Comparison of ENCODE assay signal across 9 cellular contexts in genomic region chr2:24613154-24613814, GRCh38.
DNase-seq lines count a peak whose midpoint lies in the region; ATAC-seq and TF ChIP-seq lines count a peak whose summit lies in the region.
"Had no signal": no experiment of that assay in that cellular context is flagged by ENCODE, and none has a peak within 500 bp of the region (broad histone marks: within the 10 kb centered on the region; RNA-seq: fewer than 3 reads in every experiment).

No MANE protein-coding gene starts in this region.

- H3K4me3 ChIP-seq in fibroblast of lung (replicated peaks in 1 of 4; ENCODE audit: control extremely low read depth in 1 of 4, insufficient read depth in 1 of 4, low read depth in 3 of 4, low read length in 4 of 4): no peak overlapping the region

- DNase-seq in AG08396 (ENCODE audit: low spot score) (peak; percentile 54), GM04503 (ENCODE audit: low read depth) (peak; percentile 17), HS-27A (ENCODE audit: low read depth) (peak; percentile 14), SHP77 (lab: John Stamatoyannopoulos, UW) (peak; percentile 23 to 54), fibroblast of lung (ENCODE audit: low read depth in 2 of 2) (peak; percentile 25 to 65), LoVo (ENCODE audit: low spot score) (no peak)
- no peak for DNase-seq in stimulated activated naive B cell treated with anti-CD40 and anti-IgM and Interleukin-4, amounts not matched to agents 10 μg/mL and 1 μg/mL and 100 μg/mL, for 72 hours

- no peaks in the 10 kb centered on the region for H3K36me3 ChIP-seq in fibroblast of lung (ENCODE audit: control insufficient read depth, insufficient read depth, low read length)

- H3K4me1 Mint-ChIP-seq in stimulated activated naive B cell treated with anti-CD40 and anti-IgM and Interleukin-4, amounts not matched to agents 10 μg/mL and 1 μg/mL and 100 μg/mL, for 72 hours: peaks cover 15 to 26% of the 10 kb centered on the region in 2 donors

- H3K9ac ChIP-seq in fibroblast of lung (ENCODE audit: insufficient read depth, low read length): no peak overlapping the region

- no peak overlapping the region for H3K27ac ChIP-seq in fibroblast of lung (ENCODE audit: insufficient read depth, low read length)

- no peaks in the 10 kb centered on the region for H3K9me3 ChIP-seq in fibroblast of lung (ENCODE audit: control insufficient read depth, insufficient read depth, low read depth, low read length)

- no peaks in the 10 kb centered on the region for H3K27me3 Mint-ChIP-seq in stimulated activated naive B cell treated with anti-CD40 and anti-IgM and Interleukin-4, amounts not matched to agents 10 μg/mL and 1 μg/mL and 100 μg/mL, for 72 hours

- H3K4me3 Mint-ChIP-seq in stimulated activated naive B cell treated with anti-CD40 and anti-IgM and Interleukin-4, amounts not matched to agents 10 μg/mL and 1 μg/mL and 100 μg/mL, for 72 hours: no peak overlapping the region
- H3K4me3 Mint-ChIP-seq: nephron had no signal

- H3K4me1 ChIP-seq in fibroblast of lung (ENCODE audit: control insufficient read depth, extremely low read depth, insufficient read depth, low read length): no peaks in the 10 kb centered on the region

- peak; percentile 52 to 57 for ATAC-seq in stimulated activated naive B cell treated with anti-CD40 and anti-IgM and Interleukin-4, amounts not matched to agents 10 μg/mL and 1 μg/mL and 100 μg/mL, for 72 hours (replicated peaks)
- ATAC-seq in GM18858 (IDR thresholded peaks at IDR 0.05; ENCODE audit: unreplicated experiment): no peak

- no peaks in the 10 kb centered on the region for H4K20me1 ChIP-seq in fibroblast of lung (ENCODE audit: control insufficient read depth, extremely low read depth, insufficient read depth, low read length)

- peaks cover 18 to 26% of the 10 kb centered on the region in 2 donors for H3K36me3 Mint-ChIP-seq in stimulated activated naive B cell treated with anti-CD40 and anti-IgM and Interleukin-4, amounts not matched to agents 10 μg/mL and 1 μg/mL and 100 μg/mL, for 72 hours

- no peak overlapping the region for H3K4me2 ChIP-seq in fibroblast of lung (ENCODE audit: extremely low read depth, insufficient read depth, low read length)

- H2AFZ ChIP-seq in fibroblast of lung (ENCODE audit: low read length): no peak overlapping the region

- H3K79me2 ChIP-seq in fibroblast of lung (ENCODE audit: control insufficient read depth, insufficient read depth, low read length): no peaks in the 10 kb centered on the region

- TF ChIP-seq CTCF in fibroblast of lung (conservative IDR thresholded peaks at IDR 0.05 in 1 of 2, IDR thresholded peaks at IDR 0.05 in 1 of 2; ENCODE audit: low read depth in 1 of 2, low read length in 2 of 2): peak; percentile 35 to 57

- peaks cover 4 to 9% of the 10 kb centered on the region in 2 donors for H3K9me3 Mint-ChIP-seq in stimulated activated naive B cell treated with anti-CD40 and anti-IgM and Interleukin-4, amounts not matched to agents 10 μg/mL and 1 μg/mL and 100 μg/mL, for 72 hours

- no peaks in the 10 kb centered on the region for H3K27me3 ChIP-seq in fibroblast of lung (ENCODE audit: control insufficient read depth, insufficient read depth, low read length)

- H3K27ac Mint-ChIP-seq in stimulated activated naive B cell treated with anti-CD40 and anti-IgM and Interleukin-4, amounts not matched to agents 10 μg/mL and 1 μg/mL and 100 μg/mL, for 72 hours: peak overlapping the region; percentile 76
- H3K27ac Mint-ChIP-seq: nephron had no signal

Comparison
In these comparisons a context has a peak if more than half of its experiments do, and no peak if none do; other contexts are left out.
1. DNase-seq: peak in AG08396 (single experiment), GM04503 (single experiment), HS-27A (single experiment), SHP77 (2 of 2) and fibroblast of lung (2 of 2); none in stimulated activated naive B cell treated with anti-CD40 and anti-IgM and Interleukin-4, amounts not matched to agents 10 μg/mL and 1 μg/mL and 100 μg/mL, for 72 hours (single experiment) and LoVo (single experiment).